In the genomic region with DNA sequence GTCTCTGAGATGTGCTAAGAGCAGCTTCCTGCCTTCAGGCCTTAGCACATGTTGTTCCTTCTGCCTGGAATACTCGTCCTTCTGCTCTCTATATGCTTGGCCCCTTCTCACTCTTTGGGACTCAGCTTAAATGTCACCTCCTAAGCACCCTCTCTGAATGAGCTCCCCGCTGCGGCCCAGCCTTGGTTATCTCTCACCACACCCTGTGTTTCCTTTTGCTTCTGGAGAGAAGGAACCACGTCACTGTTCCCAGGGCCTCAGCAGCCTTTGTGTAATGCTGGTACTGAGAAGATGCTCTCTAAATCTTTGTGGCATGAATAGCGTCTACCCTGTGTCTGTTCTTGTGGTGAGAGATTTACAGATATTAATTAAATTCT, we compare ENCODE assay signal across 1 cellular context.
TF ChIP-seq lines count a peak whose summit lies in the region.

No MANE protein-coding gene starts in this region.

TF ChIP-seq in HepG2, 621 proteins besides CTCF, POLR2A, EP300 and RAD21:
- TF ChIP-seq ETV6 (CRISPR knock-in tag; conservative IDR thresholded peaks at IDR 0.05) (no peak), ZSCAN29 (CRISPR knock-in tag; conservative IDR thresholded peaks at IDR 0.05) (no peak)
- TF ChIP-seq, protein P1, sequence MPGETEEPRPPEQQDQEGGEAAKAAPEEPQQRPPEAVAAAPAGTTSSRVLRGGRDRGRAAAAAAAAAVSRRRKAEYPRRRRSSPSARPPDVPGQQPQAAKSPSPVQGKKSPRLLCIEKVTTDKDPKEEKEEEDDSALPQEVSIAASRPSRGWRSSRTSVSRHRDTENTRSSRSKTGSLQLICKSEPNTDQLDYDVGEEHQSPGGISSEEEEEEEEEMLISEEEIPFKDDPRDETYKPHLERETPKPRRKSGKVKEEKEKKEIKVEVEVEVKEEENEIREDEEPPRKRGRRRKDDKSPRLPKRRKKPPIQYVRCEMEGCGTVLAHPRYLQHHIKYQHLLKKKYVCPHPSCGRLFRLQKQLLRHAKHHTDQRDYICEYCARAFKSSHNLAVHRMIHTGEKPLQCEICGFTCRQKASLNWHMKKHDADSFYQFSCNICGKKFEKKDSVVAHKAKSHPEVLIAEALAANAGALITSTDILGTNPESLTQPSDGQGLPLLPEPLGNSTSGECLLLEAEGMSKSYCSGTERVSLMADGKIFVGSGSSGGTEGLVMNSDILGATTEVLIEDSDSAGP (CRISPR knock-in tag; IDR thresholded peaks at IDR 0.05; ENCODE audit: borderline replicate concordance): no peak
